7 cellular contexts compared by ENCODE assay signal in genomic region chr1:243354511-243355153, GRCh38.
DNase-seq lines count a peak whose midpoint lies in the region; ATAC-seq, FAIRE-seq and TF ChIP-seq lines count a peak whose summit lies in the region.

No MANE protein-coding gene starts in this region.

- H3K9me3 Mint-ChIP-seq in astrocyte (ENCODE audit: unreplicated experiment): no peaks in the 10 kb centered on the region

- H2BK15ac ChIP-seq in neuronal stem cell (ENCODE audit: low read length): no peak overlapping the region

- H3K4me3 Mint-ChIP-seq in astrocyte (ENCODE audit: unreplicated experiment): no peak overlapping the region

- H3K4me1 Mint-ChIP-seq in astrocyte (ENCODE audit: low read depth, unreplicated experiment): peaks cover 6% of the 10 kb centered on the region

- ATAC-seq in GM18858 (IDR thresholded peaks at IDR 0.05; ENCODE audit: unreplicated experiment): peak; percentile 67
- peak; percentile 82 for ATAC-seq in HG02759 (IDR thresholded peaks at IDR 0.05; ENCODE audit: unreplicated experiment)

- no peaks in the 10 kb centered on the region for H3K79me1 ChIP-seq in neuronal stem cell (ENCODE audit: low read depth, low read length)

- no peak overlapping the region for H3K27ac Mint-ChIP-seq in astrocyte (ENCODE audit: unreplicated experiment)

- H2AFZ ChIP-seq in astrocyte (ENCODE audit: low read depth, low read length) (no peak overlapping the region), neuronal stem cell (ENCODE audit: low read length) (peak overlapping the region; percentile 32)

- no peaks in the 10 kb centered on the region for H3K9me3 ChIP-seq in astrocyte (ENCODE audit: insufficient read depth, low read depth, low read length)
- peaks cover 0 to 24% of the 10 kb centered on the region in 2 donors for H3K9me3 ChIP-seq in neuronal stem cell (replicated peaks in 1 of 2; ENCODE audit: control insufficient read depth in 2 of 2, insufficient read depth in 1 of 2, low read depth in 1 of 2, low read length in 2 of 2)

- TF ChIP-seq CTCF in astrocyte (IDR thresholded peaks at IDR 0.05; ENCODE audit: insufficient read depth, low read depth, low read length) (no peak), brain microvascular endothelial cell (IDR thresholded peaks at IDR 0.05; ENCODE audit: low read depth, low read length, missing control alignments) (no peak)

- H3K27me3 Mint-ChIP-seq in astrocyte (ENCODE audit: low read depth, unreplicated experiment): no peaks in the 10 kb centered on the region

- H3K4me1 ChIP-seq in astrocyte (ENCODE audit: insufficient read depth, low read length) (no peaks in the 10 kb centered on the region), neuronal stem cell (ENCODE audit: control insufficient read depth in 2 of 2, insufficient read depth in 1 of 2, low read depth in 1 of 2, low read length in 2 of 2) (peaks cover 0 to 7% of the 10 kb centered on the region in 2 donors)

- no peak overlapping the region for H3K23ac ChIP-seq in neuronal stem cell (ENCODE audit: low read depth, low read length, poor library complexity)

- no CpG with 5 or more reads among the region's 4 CpGs for WGBS in neuronal stem cell (ENCODE audit: extremely low coverage in 2 of 2, insufficient read length in 2 of 2, insufficient replicate concordance in 1 of 2), 2 donors

- no peak overlapping the region for H2AK5ac ChIP-seq in neuronal stem cell (ENCODE audit: low read depth, low read length)

- H3K36me3 Mint-ChIP-seq in astrocyte (ENCODE audit: low read depth, unreplicated experiment): no peaks in the 10 kb centered on the region

- no peak for FAIRE-seq in astrocyte (lab: Jason Lieb, UNC)

- H4K20me1 ChIP-seq in astrocyte (ENCODE audit: insufficient read depth, low read length): no peaks in the 10 kb centered on the region

- H3K9ac ChIP-seq in astrocyte (ENCODE audit: low read length) (no peak overlapping the region), neuronal stem cell (ENCODE audit: low read depth, low read length, poor library complexity) (no peak overlapping the region)

- H4K91ac ChIP-seq in neuronal stem cell (ENCODE audit: low read depth, low read length, poor library complexity): no peak overlapping the region

- no peak overlapping the region for H3K18ac ChIP-seq in neuronal stem cell (ENCODE audit: low read length)

- H2BK5ac ChIP-seq in neuronal stem cell (ENCODE audit: low read length): no peak overlapping the region

- H3K36me3 ChIP-seq in astrocyte (ENCODE audit: insufficient read depth, low read length) (peaks cover 6% of the 10 kb centered on the region), neuronal stem cell (replicated peaks in 1 of 2; ENCODE audit: control insufficient read depth in 2 of 2, insufficient read depth in 2 of 2, low read length in 2 of 2) (no peaks in the 10 kb centered on the region), brain microvascular endothelial cell (replicated peaks) (peaks cover 14% of the 10 kb centered on the region)

- H3K27me3 ChIP-seq in astrocyte (ENCODE audit: insufficient read depth, low read length) (no peaks in the 10 kb centered on the region), neuronal stem cell (ENCODE audit: control insufficient read depth in 3 of 3, insufficient read depth in 3 of 3, low read depth in 1 of 3, low read length in 3 of 3) (no peaks in the 10 kb centered on the region), brain microvascular endothelial cell (replicated peaks) (no peaks in the 10 kb centered on the region)

- H2BK120ac ChIP-seq in neuronal stem cell (ENCODE audit: low read depth, low read length): no peak overlapping the region

- no peak overlapping the region for H4K8ac ChIP-seq in neuronal stem cell (ENCODE audit: low read depth, low read length)

- no peak overlapping the region for H2BK12ac ChIP-seq in neuronal stem cell (ENCODE audit: low read length)

- H3K4me2 ChIP-seq in astrocyte (ENCODE audit: low read length) (peak overlapping the region; percentile 50), neuronal stem cell (ENCODE audit: insufficient read depth, low read length, poor library complexity, severe bottlenecking) (no peak overlapping the region)

- no peak overlapping the region for H3K4ac ChIP-seq in neuronal stem cell (ENCODE audit: low read length)

- no peaks in the 10 kb centered on the region for H3K79me2 ChIP-seq in astrocyte (ENCODE audit: insufficient read depth, low read length)

- in situ Hi-C loops in brain microvascular endothelial cell (cut with HindIII; ENCODE audit: low pct_ligation_motif_present, low sequenced_read_pairs): no loop called here

- H3K4me3 ChIP-seq in astrocyte (ENCODE audit: insufficient read depth, low read depth, low read length) (no peak overlapping the region), neuronal stem cell (ENCODE audit: low read length in 2 of 2) (no peak overlapping the region), brain microvascular endothelial cell (ENCODE audit: low read depth, low read length) (no peak overlapping the region)

- peak; percentile 11 for DNase-seq in astrocyte (ENCODE audit: low read depth)
- DNase-seq in neuronal stem cell (ENCODE audit: low spot score): no peak
- DNase-seq in brain microvascular endothelial cell: no peak
- DNase-seq in OCI-M2 (lab: John Stamatoyannopoulos, UW; ENCODE audit: unreplicated experiment): no peak
- no peak for DNase-seq in NCI-H2029 treated with DMSO at 0.1 percent for 48 hours (lab: John Stamatoyannopoulos, UW)

- H3K14ac ChIP-seq in neuronal stem cell (ENCODE audit: low read length): no peak overlapping the region

- H3K27ac ChIP-seq in astrocyte (ENCODE audit: low read depth, low read length) (no peak overlapping the region), neuronal stem cell (replicated peaks; ENCODE audit: low read length) (no peak overlapping the region), brain microvascular endothelial cell (no peak overlapping the region)
